1 cellular context compared by ENCODE assay signal in genomic region chr7:30816291-30817059, GRCh38.
TF ChIP-seq lines count a peak whose summit lies in the region.

No MANE protein-coding gene starts in this region.

TF ChIP-seq in HepG2, 621 proteins besides CTCF, POLR2A, EP300 and RAD21 (continued from another document):
- TF ChIP-seq CEBPZ (IDR thresholded peaks at IDR 0.05; ENCODE audit: low read length): no peak
- no peak for TF ChIP-seq ZNF367 (CRISPR knock-in tag; IDR thresholded peaks at IDR 0.05; ENCODE audit: borderline replicate concordance)
- TF ChIP-seq SOX6 (IDR thresholded peaks at IDR 0.05): no peak
- no peak for TF ChIP-seq SOX6 (CRISPR knock-in tag; IDR thresholded peaks at IDR 0.05)
- no peak for TF ChIP-seq ADNP (CRISPR knock-in tag; IDR thresholded peaks at IDR 0.05)
- TF ChIP-seq DNMT3B (CRISPR knock-in tag; conservative IDR thresholded peaks at IDR 0.05): no peak
- TF ChIP-seq BCLAF1 (IDR thresholded peaks at IDR 0.05): no peak
- no peak for TF ChIP-seq ZNF563 (CRISPR knock-in tag; IDR thresholded peaks at IDR 0.05)
- no peak for TF ChIP-seq ZNF292 (CRISPR knock-in tag; IDR thresholded peaks at IDR 0.05; ENCODE audit: borderline replicate concordance, low read depth)
- TF ChIP-seq ZFP36 (IDR thresholded peaks at IDR 0.05; ENCODE audit: borderline replicate concordance, low read depth, low read length, partially characterized antibody): no peak
- no peak for TF ChIP-seq ARNT (IDR thresholded peaks at IDR 0.05)
